Comparison of ENCODE assay signal across 19 cellular contexts in the genomic region with DNA sequence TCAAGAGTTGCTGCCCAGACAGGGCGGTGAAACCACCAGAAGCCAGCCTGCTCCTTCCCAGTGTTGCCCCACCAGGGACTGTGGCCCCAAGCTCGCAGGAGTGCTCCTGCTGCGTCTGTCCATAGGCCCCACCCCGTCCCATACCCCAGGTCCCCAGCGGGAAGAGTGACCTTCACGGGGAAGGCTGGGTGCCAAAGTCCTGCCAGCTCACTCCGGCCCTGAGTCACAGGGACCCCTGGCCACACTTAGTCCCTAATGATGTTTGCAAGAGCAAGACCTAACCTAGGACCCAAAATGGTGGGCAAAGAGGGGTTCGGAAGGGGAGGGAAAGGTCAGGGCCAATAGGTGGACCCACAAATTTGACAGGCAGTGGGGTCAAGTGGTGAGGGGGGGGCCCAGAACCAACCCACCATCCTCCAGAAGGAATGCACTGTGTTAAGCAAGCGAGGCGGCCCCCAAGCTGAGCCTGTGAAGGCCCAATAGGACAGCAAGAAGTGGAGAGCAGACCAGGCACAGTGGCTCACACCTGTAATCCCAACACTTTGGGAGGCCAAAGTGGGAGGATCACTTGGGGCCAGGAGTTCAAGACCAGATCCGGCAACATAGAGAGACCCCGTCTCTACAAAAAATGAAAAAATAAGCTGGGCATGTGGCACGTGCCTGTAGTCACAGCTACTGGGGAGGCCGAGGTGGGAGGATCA.
"Had no signal": no experiment of that assay in that cellular context is flagged by ENCODE, and none has a peak within 500 bp of the region (broad histone marks: within the 10 kb centered on the region; RNA-seq: fewer than 3 reads in every experiment).

No MANE protein-coding gene starts in this region.

- H3K9me3 ChIP-seq: tibial artery, vagina had no signal

- H3K36me3 ChIP-seq: brain microvascular endothelial cell, tibial artery, vagina had no signal

- H3K27me3 ChIP-seq: brain microvascular endothelial cell, tibial artery, vagina had no signal

- DNase-seq: activated CD4-positive, alpha-beta T cell treated with anti-CD3 and anti-CD28 coated beads, Interleukin-2, amount 50 U/mL, for 4 hours; activated CD4-positive, CD25-positive, alpha-beta regulatory T cell treated with anti-CD3 and anti-CD28 coated beads, Interleukin-2, amount 50 U/mL, for 72 hours; activated naive CD4-positive, alpha-beta T cell treated with anti-CD3 and anti-CD28 coated beads, Interleukin-2, amount 50 U/mL, for 16 hours; brain microvascular endothelial cell; cerebellar nuclear complex; effector memory CD4-positive, alpha-beta T cell; foreskin melanocyte; immature natural killer cell; midbrain; retina; stimulated activated CD4-positive, alpha-beta T cell treated with anti-CD3 and anti-CD28 coated beads, Interleukin-15, amount 100 ng/mL, for 24 hours; stimulated activated CD4-positive, alpha-beta T cell treated with anti-CD3 and anti-CD28 coated beads, Interleukin-4, amount 100 ng/mL, for 1 hour; stimulated activated naive B cell treated with anti-CD40 and anti-IgM and Interleukin-4, amounts not matched to agents 10 μg/mL and 1 μg/mL and 100 μg/mL, for 72 hours; T-cell; T-helper 9 cell had no signal

- ATAC-seq: activated T-helper 17 cell treated with anti-CD3 and anti-CD28 coated beads, Interleukin-2, amount 50 U/mL, for 72 hours; stimulated activated naive B cell treated with anti-CD40 and anti-IgM and Interleukin-4, amounts not matched to agents 10 μg/mL and 1 μg/mL and 100 μg/mL, for 72 hours; T-cell had no signal

- H3K4me3 ChIP-seq: tibial artery, vagina had no signal

- H3K27ac ChIP-seq: brain microvascular endothelial cell, epithelial cell of prostate had no signal
